ENCODE assay signal across 8 cellular contexts in the genomic region with DNA sequence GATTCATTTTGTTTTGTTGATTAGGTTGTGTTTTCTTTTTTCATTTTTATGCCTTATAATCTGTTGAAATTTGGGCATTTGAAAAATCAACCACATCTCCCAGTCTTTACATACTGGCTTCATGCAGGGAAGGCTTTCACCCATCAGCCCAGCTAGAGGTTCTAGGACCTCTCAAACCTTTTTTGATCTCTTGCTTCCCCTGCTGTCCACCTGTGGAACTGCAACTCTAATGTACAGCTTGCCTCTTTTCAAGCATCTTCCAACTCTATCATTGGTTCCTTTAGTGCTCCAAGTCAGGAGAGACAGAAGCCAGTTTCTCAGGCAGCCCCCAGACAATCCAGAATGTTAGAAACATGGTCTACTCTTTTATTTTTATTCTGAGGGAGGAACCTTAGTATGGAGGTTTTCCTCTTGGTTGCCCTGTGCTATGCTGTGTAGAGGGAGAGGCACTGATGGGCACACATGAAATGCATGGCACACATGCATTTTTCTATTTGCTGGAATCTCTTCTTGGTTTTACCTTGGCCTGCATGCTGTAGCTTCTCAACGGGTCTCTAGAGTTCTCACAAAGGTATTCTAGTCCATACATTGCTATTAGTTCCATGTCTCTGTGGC.
DNase-seq lines count a peak whose midpoint lies in the region; ATAC-seq lines count a peak whose summit lies in the region.

No MANE protein-coding gene starts in this region.

- no peaks in the 10 kb centered on the region for H3K4me1 ChIP-seq in mesenchymal stem cell (ENCODE audit: control insufficient read depth, insufficient read depth, low read depth, low read length)

- H3K18ac ChIP-seq in mesenchymal stem cell (ENCODE audit: low read depth in 1 of 2, low read length in 2 of 2) = no peak overlapping the region

- H3K36me3 ChIP-seq in mesenchymal stem cell (ENCODE audit: control insufficient read depth in 1 of 2, insufficient read depth in 2 of 2, low read depth in 1 of 2, low read length in 2 of 2) = no peaks in the 10 kb centered on the region

- H3K9ac ChIP-seq in mesenchymal stem cell (ENCODE audit: low read length) = no peak overlapping the region

- no peak overlapping the region for H3K14ac ChIP-seq in mesenchymal stem cell (ENCODE audit: low read length in 2 of 2)

- H3K9me3 ChIP-seq in mesenchymal stem cell (ENCODE audit: control insufficient read depth, low read length) = no peaks in the 10 kb centered on the region

- no peak overlapping the region for H3K4me2 ChIP-seq in mesenchymal stem cell (ENCODE audit: low read length, poor library complexity, severe bottlenecking)

- H3K79me1 ChIP-seq in mesenchymal stem cell (replicated peaks; ENCODE audit: low read length, poor library complexity, severe bottlenecking) = no peaks in the 10 kb centered on the region

- H2BK15ac ChIP-seq in mesenchymal stem cell (ENCODE audit: low read depth, poor library complexity, severe bottlenecking) = no peak overlapping the region

- no peak overlapping the region for H2AK5ac ChIP-seq in mesenchymal stem cell (ENCODE audit: low read length, severe bottlenecking)

- no peak overlapping the region for H4K8ac ChIP-seq in mesenchymal stem cell (ENCODE audit: low read length)

- H2BK5ac ChIP-seq in mesenchymal stem cell (ENCODE audit: low read depth, low read length, poor library complexity, severe bottlenecking) = no peak overlapping the region

- H2AFZ ChIP-seq in mesenchymal stem cell (ENCODE audit: low read depth, low read length) = no peak overlapping the region

- no peak overlapping the region for H2BK12ac ChIP-seq in mesenchymal stem cell (ENCODE audit: low read length in 2 of 2)

- DNase-seq in NCI-H2029 treated with DMSO at 0.1 percent for 48 hours (lab: John Stamatoyannopoulos, UW) = peak; percentile 57
- no peak for DNase-seq in NCI-H2029 (lab: John Stamatoyannopoulos, UW)
- DNase-seq in NAMALWA (ENCODE audit: low spot score) = peak; percentile 67
- peak; percentile 62 for DNase-seq in astrocyte of the hippocampus (ENCODE audit: low read depth, low spot score)
- DNase-seq in mesenchymal stem cell = peak; percentile 38
- DNase-seq in activated CD8-positive, alpha-beta memory T cell treated with anti-CD3 and anti-CD28 coated beads, Interleukin-2, amount 50 U/mL, for 48 hours = no peak

- no peak overlapping the region for H3K4ac ChIP-seq in mesenchymal stem cell (ENCODE audit: low read depth in 1 of 2, low read length in 2 of 2)

- H3K27ac ChIP-seq in mesenchymal stem cell (ENCODE audit: low read length, poor library complexity, severe bottlenecking) = no peak overlapping the region

- no peaks in the 10 kb centered on the region for H3K27me3 ChIP-seq in mesenchymal stem cell (ENCODE audit: control insufficient read depth in 1 of 2, insufficient read depth in 1 of 2, low read length in 2 of 2)

- no peak overlapping the region for H4K91ac ChIP-seq in mesenchymal stem cell (ENCODE audit: low read length)

- H3K23ac ChIP-seq in mesenchymal stem cell (ENCODE audit: low read length in 2 of 2) = no peak overlapping the region

- no CpG with 5 or more reads among the region's 1 CpG for WGBS in mesenchymal stem cell

- no peak overlapping the region for H3K4me3 ChIP-seq in mesenchymal stem cell (ENCODE audit: insufficient read depth in 1 of 2, low read depth in 1 of 2, low read length in 2 of 2)

- ATAC-seq in GM19452 (IDR thresholded peaks at IDR 0.05; ENCODE audit: unreplicated experiment) = peak; percentile 63
- ATAC-seq in GM21367 (IDR thresholded peaks at IDR 0.05; ENCODE audit: unreplicated experiment) = no peak

- H2BK120ac ChIP-seq in mesenchymal stem cell (ENCODE audit: low read depth, low read length) = no peak overlapping the region

Comparison
In these comparisons a context has a peak if more than half of its experiments do, and no peak if none do; other contexts are left out.
1. DNase-seq: peak in NCI-H2029 treated with DMSO at 0.1 percent for 48 hours (single experiment), NAMALWA (single experiment), astrocyte of the hippocampus (single experiment) and mesenchymal stem cell (single experiment); none in NCI-H2029 (single experiment) and activated CD8-positive, alpha-beta memory T cell treated with anti-CD3 and anti-CD28 coated beads, Interleukin-2, amount 50 U/mL, for 48 hours (single experiment).